Comparison of ENCODE assay signal across 8 cellular contexts in the genomic region with DNA sequence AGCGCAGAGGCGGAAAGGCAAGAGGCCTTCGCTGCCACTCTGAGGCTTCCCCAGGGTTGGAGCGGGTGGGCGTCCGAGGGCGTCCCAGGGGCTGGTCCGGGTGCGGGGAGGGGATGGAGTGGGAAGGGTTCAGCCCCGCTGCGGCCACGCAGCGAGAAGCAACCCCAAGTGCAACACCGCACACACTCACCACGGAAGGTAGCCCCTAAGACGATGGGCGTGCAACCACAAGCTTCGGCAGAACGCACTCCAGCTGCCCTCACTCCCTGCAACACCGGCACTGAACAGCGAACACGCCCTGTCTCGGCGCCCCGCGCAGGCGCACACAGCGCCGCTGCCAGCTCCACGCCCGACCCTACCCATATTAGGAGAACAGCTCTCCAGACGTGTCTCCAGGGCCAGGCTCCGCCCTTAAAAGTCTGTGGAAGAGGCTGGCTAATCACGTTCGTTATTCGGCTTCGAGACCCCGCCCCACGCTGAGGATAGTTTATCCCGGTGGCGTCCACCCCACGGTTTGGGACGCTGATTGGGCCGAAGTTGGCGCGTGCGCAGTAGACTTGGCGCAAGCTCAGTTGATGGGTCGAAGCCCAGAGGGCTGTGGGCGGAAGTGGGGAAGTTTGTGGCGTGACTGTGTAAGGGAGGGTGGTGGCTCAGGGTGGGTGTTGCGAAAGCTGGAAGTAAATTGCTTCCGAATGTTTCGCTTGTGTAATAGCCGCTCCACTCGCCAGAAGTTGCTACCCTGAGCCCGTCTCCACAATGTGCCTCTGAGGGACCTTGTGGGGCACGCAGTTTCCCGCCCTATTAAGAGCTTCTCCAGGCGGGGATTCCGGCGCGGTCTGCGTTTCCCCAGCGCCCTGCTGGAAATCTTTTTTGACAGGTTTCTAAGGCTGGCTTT. TPM values are rescaled to one million over a fixed set of nuclear protein-coding genes. Genes with fewer than 3 reads are reported as not detected.
DNase-seq lines count a peak whose midpoint lies in the region; ATAC-seq and TF ChIP-seq lines count a peak whose summit lies in the region.

TSS of gene RSU1 (minus strand) at position 300 of the 895 bp plus-strand sequence. CDS start 343 bp downstream, outside the sequence.

- H3K27me3 ChIP-seq in ACC112 (ENCODE audit: insufficient read depth, low read length) (no peaks in the 10 kb centered on the region), breast epithelium (no peaks in the 10 kb centered on the region), iPS-18a (ENCODE audit: control insufficient read depth, insufficient read depth, low read length) (peaks cover 8% of the 10 kb centered on the region), skeletal muscle satellite cell (ENCODE audit: control insufficient read depth, insufficient read depth, low read length) (no peaks in the 10 kb centered on the region)

- peak within 1 kb of the TSS; percentile 68 for H2AFZ ChIP-seq in ACC112 (ENCODE audit: low read length, unreplicated experiment)

- TF ChIP-seq POLR2A in breast epithelium (IDR thresholded peaks at IDR 0.05): peak; percentile 36

- intact Hi-C loops in breast epithelium (cut with DNase I; ENCODE audit: low total_unique reads): no loop called here

- H3K9me3 ChIP-seq in breast epithelium (peaks cover 0 to 8% of the 10 kb centered on the region in 2 donors), iPS-18a (ENCODE audit: control insufficient read depth, low read depth, low read length) (peaks cover 5% of the 10 kb centered on the region), skeletal muscle satellite cell (replicated peaks; ENCODE audit: low read length) (no peaks in the 10 kb centered on the region)

- ATAC-seq in GM18870 (IDR thresholded peaks at IDR 0.05; ENCODE audit: unreplicated experiment) (peak; percentile 99), HG03135 (IDR thresholded peaks at IDR 0.05; ENCODE audit: unreplicated experiment) (peak; percentile 99)

- H3K4me1 ChIP-seq in ACC112 (ENCODE audit: control insufficient read depth, insufficient read depth, low read length, unreplicated experiment) (peaks cover 24% of the 10 kb centered on the region), breast epithelium (peaks cover 0 to 4% of the 10 kb centered on the region in 2 donors), iPS-18a (ENCODE audit: control insufficient read depth, low read depth, low read length) (peaks cover 7% of the 10 kb centered on the region), skeletal muscle satellite cell (ENCODE audit: control insufficient read depth, insufficient read depth, low read length) (peaks cover 18% of the 10 kb centered on the region)

- H3K9ac ChIP-seq in iPS-18a (ENCODE audit: low read length) (peak within 1 kb of the TSS; percentile 76), skeletal muscle satellite cell (ENCODE audit: low read depth, low read length) (peak within 1 kb of the TSS; percentile 89)

- DNase-seq in NCI-H2196 treated with DMSO at 0.1 percent for 48 hours (lab: John Stamatoyannopoulos, UW; ENCODE audit: unreplicated experiment) (peak; percentile 83), breast epithelium (ENCODE audit: low spot score in 2 of 2) (peak; percentile 100)

- TF ChIP-seq CTCF in VCaP (conservative IDR thresholded peaks at IDR 0.05) (no peak), breast epithelium (IDR thresholded peaks at IDR 0.05) (peak in 1 of 3 donors; percentile 7)

- H3K27ac ChIP-seq in ACC112 (ENCODE audit: low read depth, low read length) (peak within 1 kb of the TSS; percentile 95), VCaP (peak within 1 kb of the TSS; percentile 38; the same call in 1 of the 2 replicates), breast epithelium (peak within 1 kb of the TSS; percentile 94 to 95), iPS-18a (ENCODE audit: low read length) (peak within 1 kb of the TSS; percentile 28)

- H3K79me2 ChIP-seq in ACC112 (ENCODE audit: control insufficient read depth, insufficient read depth, low read length, unreplicated experiment): peaks cover 32% of the 10 kb centered on the region

- H3K4me2 ChIP-seq in skeletal muscle satellite cell (ENCODE audit: low read length): peak within 1 kb of the TSS; percentile 92

- peak within 1 kb of the TSS; percentile 96 for H3K4me3 ChIP-seq in ACC112 (ENCODE audit: low read depth, low read length)
- H3K4me3 ChIP-seq in breast epithelium: peak within 1 kb of the TSS; percentile 66 to 90 (median 79)
- peak within 1 kb of the TSS; percentile 96 for H3K4me3 ChIP-seq in iPS-18a (ENCODE audit: low read length)
- H3K4me3 ChIP-seq in skeletal muscle satellite cell (ENCODE audit: low read length): peak within 1 kb of the TSS; percentile 84

- H3K36me3 ChIP-seq in ACC112 (ENCODE audit: insufficient read depth, low read length) (no peaks in the 10 kb centered on the region), breast epithelium (no peaks in the 10 kb centered on the region), iPS-18a (ENCODE audit: control insufficient read depth, low read depth, low read length) (no peaks in the 10 kb centered on the region), skeletal muscle satellite cell (ENCODE audit: insufficient read depth, low read length) (no peaks in the 10 kb centered on the region)

RNA-seq across cellular contexts. Expression of gene RSU1, which starts in this region (rescaled TPM):
- 10 to 100 TPM; 60.9 to 74.1 (median 63.6) TPM for total RNA-seq in breast epithelium
- total RNA-seq in skeletal muscle satellite cell (2012; rRNA removed): 66.4 and 83.4 TPM in 2 replicates

Comparison
In these comparisons a context has a peak if more than half of its experiments do, and no peak if none do; other contexts are left out.
1. Peak in every context shown above with its lines: DNase-seq, ATAC-seq, H3K4me3 ChIP-seq and H3K27ac ChIP-seq.
2. H3K27ac ChIP-seq: peak in every context shown above with its lines; median percentile 95 in ACC112; 94 in breast epithelium; 38 in VCaP; 28 in iPS-18a.